Comparison of ENCODE assay signal across 24 cellular contexts in the genomic region with DNA sequence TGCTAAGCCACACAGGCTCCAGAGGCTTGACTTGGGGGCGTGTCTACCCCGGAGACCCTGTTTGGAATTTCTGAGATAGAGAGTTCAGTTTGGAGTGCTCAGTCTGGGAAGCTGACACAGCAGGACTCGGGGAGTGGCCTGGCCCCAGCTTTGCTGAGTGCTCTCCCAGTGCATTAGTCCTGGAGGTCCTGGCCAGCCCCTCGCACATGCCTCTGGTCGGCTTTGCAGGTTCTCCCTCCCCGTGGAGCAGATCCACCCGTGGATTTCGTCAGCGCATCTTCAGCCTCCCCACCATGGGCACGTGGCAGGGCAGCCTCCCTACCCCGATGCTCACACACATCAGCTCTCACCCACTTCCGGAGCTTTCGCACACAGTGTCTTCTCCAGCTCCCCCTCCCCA.
DNase-seq lines count a peak whose midpoint lies in the region; ATAC-seq, FAIRE-seq and TF ChIP-seq lines count a peak whose summit lies in the region.
"Had no signal": no experiment of that assay in that cellular context is flagged by ENCODE, and none has a peak within 500 bp of the region (broad histone marks: within the 10 kb centered on the region; RNA-seq: fewer than 3 reads in every experiment).

No MANE protein-coding gene starts in this region.

- intact Hi-C loops in natural killer cell (cut with micrococcal nuclease): no loop called here
- intact Hi-C loops in kidney (cut with DNase I): no loop called here
- intact Hi-C loops in sciatic nerve (cut with DNase I): no loop called here
- intact Hi-C loops in left colon (cut with DNase I, micrococcal nuclease): no loop called here

- H3K4me1 Mint-ChIP-seq in natural killer cell treated with Interleukin-12 subunit alpha and Interleukin-12 subunit beta and Interleukin-15 and Interleukin-18, amount 100 ng/mL, for 72 hours (ENCODE audit: low read depth in 2 of 2): peaks cover 3 to 4% of the 10 kb centered on the region in 2 donors
- H3K4me1 Mint-ChIP-seq in natural killer cell: peaks cover 5 to 10% of the 10 kb centered on the region in 2 donors

- no peak overlapping the region for H3K4me3 ChIP-seq in kidney (ENCODE audit: low read length in 2 of 2)
- H3K4me3 ChIP-seq: A549, GM23248, HAP-1 had no signal

- DNase-seq in natural killer cell treated with Interleukin-12 subunit alpha and Interleukin-12 subunit beta and Interleukin-15 and Interleukin-18, amount 100 ng/mL, for 72 hours (ENCODE audit: low spot score): peak; percentile 16
- DNase-seq in natural killer cell (no peak), kidney (peak; percentile 48), sciatic nerve (ENCODE audit: low spot score) (no peak), left colon (no peak)
- DNase-seq in activated CD4-positive, alpha-beta T cell treated with anti-CD3 and anti-CD28 coated beads for 1 hour: no peak
- DNase-seq: 8988T; ACHN; AML-193; BE2C; C1 segment of cervical spinal cord; Calu3; CD4-positive, alpha-beta memory T cell; COR-L47; DMS53; DMS79 treated with DMSO at 0.1 percent for 48 hours; GF-D8; GM23248; HFFc6 had no signal

- no peak for ATAC-seq in natural killer cell treated with Interleukin-12 subunit alpha and Interleukin-12 subunit beta and Interleukin-15 and Interleukin-18, amount 100 ng/mL, for 72 hours
- ATAC-seq in natural killer cell (no peak), sciatic nerve (peak; percentile 8), left colon (no peak), GM18909 (IDR thresholded peaks at IDR 0.05; ENCODE audit: poor library complexity, unreplicated experiment) (no peak)
- ATAC-seq: A549 had no signal

- H3K4me3 Mint-ChIP-seq in natural killer cell treated with Interleukin-12 subunit alpha and Interleukin-12 subunit beta and Interleukin-15 and Interleukin-18, amount 100 ng/mL, for 72 hours: no peak overlapping the region
- no peak overlapping the region for H3K4me3 Mint-ChIP-seq in natural killer cell
- H3K4me3 Mint-ChIP-seq: CD4-positive, alpha-beta memory T cell; HFFc6 had no signal

- FAIRE-seq in kidney (lab: Jason Lieb, UNC): no peak
- FAIRE-seq: A549, GM12891, GM18507 had no signal

- no peaks in the 10 kb centered on the region for H3K4me1 ChIP-seq in kidney (ENCODE audit: control insufficient read depth in 1 of 2, insufficient read depth in 1 of 2, low read depth in 1 of 2, low read length in 2 of 2)
- H3K4me1 ChIP-seq: A549, HAP-1 had no signal

- H3K27ac ChIP-seq in kidney (ENCODE audit: low read depth in 2 of 2, low read length in 2 of 2): no peak overlapping the region
- H3K27ac ChIP-seq: A549, GM23248 had no signal

- H3K36me3 ChIP-seq in kidney (ENCODE audit: control insufficient read depth in 1 of 2, insufficient read depth in 2 of 2, low read length in 2 of 2): no peaks in the 10 kb centered on the region
- H3K36me3 ChIP-seq: BE2C, HAP-1 had no signal

- H3K27me3 Mint-ChIP-seq in natural killer cell treated with Interleukin-12 subunit alpha and Interleukin-12 subunit beta and Interleukin-15 and Interleukin-18, amount 100 ng/mL, for 72 hours: peaks cover 11 to 12% of the 10 kb centered on the region in 2 donors
- peaks cover 17 to 22% of the 10 kb centered on the region in 2 donors for H3K27me3 Mint-ChIP-seq in natural killer cell (ENCODE audit: low read depth in 2 of 2)

- no peaks in the 10 kb centered on the region for H3K9me3 ChIP-seq in kidney (ENCODE audit: control insufficient read depth in 1 of 2, low read length in 2 of 2)
- H3K9me3 ChIP-seq: A549, BE2C, HAP-1 had no signal

- TF ChIP-seq CTCF in natural killer cell (IDR thresholded peaks at IDR 0.05) (no peak), kidney (IDR thresholded peaks at IDR 0.05; ENCODE audit: borderline replicate concordance, extremely low read depth, insufficient read depth) (no peak)

- H3K9me3 Mint-ChIP-seq in natural killer cell treated with Interleukin-12 subunit alpha and Interleukin-12 subunit beta and Interleukin-15 and Interleukin-18, amount 100 ng/mL, for 72 hours: no peaks in the 10 kb centered on the region
- H3K9me3 Mint-ChIP-seq in natural killer cell: no peaks in the 10 kb centered on the region
- H3K9me3 Mint-ChIP-seq: CD4-positive, alpha-beta memory T cell; HFFc6 had no signal

- no peak overlapping the region for H3K27ac Mint-ChIP-seq in natural killer cell treated with Interleukin-12 subunit alpha and Interleukin-12 subunit beta and Interleukin-15 and Interleukin-18, amount 100 ng/mL, for 72 hours
- no peak overlapping the region for H3K27ac Mint-ChIP-seq in natural killer cell
- H3K27ac Mint-ChIP-seq: CD4-positive, alpha-beta memory T cell; HFFc6 had no signal

- H3K36me3 Mint-ChIP-seq in natural killer cell treated with Interleukin-12 subunit alpha and Interleukin-12 subunit beta and Interleukin-15 and Interleukin-18, amount 100 ng/mL, for 72 hours: no peaks in the 10 kb centered on the region
- H3K36me3 Mint-ChIP-seq in natural killer cell: no peaks in the 10 kb centered on the region
- H3K36me3 Mint-ChIP-seq: CD4-positive, alpha-beta memory T cell had no signal

- H3K9ac ChIP-seq in kidney (ENCODE audit: low read length in 2 of 2): no peak overlapping the region
- H3K9ac ChIP-seq: GM23248 had no signal

Comparison
In these comparisons a context has a peak if more than half of its experiments do, and no peak if none do; other contexts are left out.
1. DNase-seq: peak in natural killer cell treated with Interleukin-12 subunit alpha and Interleukin-12 subunit beta and Interleukin-15 and Interleukin-18, amount 100 ng/mL, for 72 hours (single experiment) and kidney (single experiment); none in natural killer cell (single experiment), sciatic nerve (single experiment), left colon (0 of 2) and activated CD4-positive, alpha-beta T cell treated with anti-CD3 and anti-CD28 coated beads for 1 hour (single experiment).